In the genomic region with DNA sequence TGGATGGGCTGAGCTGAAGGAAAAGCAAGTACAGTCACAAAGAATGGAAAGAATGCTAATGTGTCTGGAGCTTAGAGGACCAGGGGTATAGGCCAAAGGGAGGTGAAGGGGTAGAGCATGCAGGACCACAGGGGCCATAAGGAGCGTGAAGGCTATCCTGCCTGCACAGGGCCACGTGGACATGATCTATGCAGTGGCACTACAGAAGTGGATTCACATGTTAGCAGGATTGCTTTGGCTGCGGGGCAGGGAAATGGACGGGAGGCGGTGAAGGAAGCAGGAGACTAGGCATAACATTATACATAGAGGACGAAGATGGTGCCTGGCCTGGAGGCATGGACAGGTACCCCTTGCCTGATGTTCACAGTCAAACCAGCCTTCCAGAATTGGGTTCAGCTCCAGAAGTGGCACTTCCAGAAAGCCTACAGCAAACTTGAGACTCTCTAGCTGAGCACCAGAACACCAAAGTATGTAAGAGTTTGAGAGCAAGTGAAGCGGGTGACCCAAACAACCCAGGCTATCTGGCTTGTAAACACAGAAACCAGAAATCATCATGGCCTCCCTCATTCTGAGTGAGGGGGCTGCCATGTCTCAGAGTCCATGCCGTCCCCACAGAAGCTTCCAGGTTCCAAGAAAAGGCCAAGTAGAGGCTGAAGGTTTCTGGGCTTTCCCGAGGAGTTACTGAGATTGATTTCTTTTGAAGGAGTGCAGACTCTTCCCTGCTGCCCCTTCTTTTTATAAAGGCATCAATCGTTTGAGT, we compare ENCODE assay signal across 21 cellular contexts.
DNase-seq lines count a peak whose midpoint lies in the region; ATAC-seq, FAIRE-seq and TF ChIP-seq lines count a peak whose summit lies in the region.
"Had no signal": no experiment of that assay in that cellular context is flagged by ENCODE, and none has a peak within 500 bp of the region (broad histone marks: within the 10 kb centered on the region; RNA-seq: fewer than 3 reads in every experiment).

No MANE protein-coding gene starts in this region.

- BruUV-seq in HepG2 (replicated peaks; lab: Mats Ljungman, UMichigan): no TSS peak

- no peaks in the 10 kb centered on the region for H4K20me1 ChIP-seq in HepG2 (ENCODE audit: insufficient read depth, low read length)
- H4K20me1 ChIP-seq in astrocyte (ENCODE audit: insufficient read depth, low read length): no peaks in the 10 kb centered on the region

- H3K4me3 Mint-ChIP-seq in astrocyte (ENCODE audit: unreplicated experiment): no peak overlapping the region
- H3K4me3 Mint-ChIP-seq in type B pancreatic cell: no peak overlapping the region
- no peak overlapping the region for H3K4me3 Mint-ChIP-seq in T-helper 17 cell

- H3K27ac ChIP-seq in HepG2 (ENCODE audit: extremely low read length, insufficient read depth, low read length): no peak overlapping the region
- H3K27ac ChIP-seq in right lobe of liver: no peak overlapping the region
- H3K27ac ChIP-seq in astrocyte (ENCODE audit: low read depth, low read length): no peak overlapping the region
- H3K27ac ChIP-seq in lower lobe of right lung: peak overlapping the region; percentile 4
- H3K27ac ChIP-seq: Peyer's patch, SJCRH30 had no signal

- no peak for TF ChIP-seq POLR2A in HepG2 (IDR thresholded peaks at IDR 0.05; ENCODE audit: insufficient read depth in 1 of 2, low read depth in 2 of 2, low read length in 2 of 2)
- TF ChIP-seq POLR2A in right lobe of liver (IDR thresholded peaks at IDR 0.05): no peak

- POLR2A ChIA-PET in HepG2 (lab: Yijun Ruan, JAX): no interaction called here

- CTCF ChIA-PET in HepG2 (lab: Yijun Ruan, JAX; ENCODE audit: low intra/inter-chr PET ratio, low total read pairs): no interaction called here

- no peak overlapping the region for H3K4me2 ChIP-seq in HepG2 (ENCODE audit: low read depth, low read length)
- H3K4me2 ChIP-seq in astrocyte (ENCODE audit: low read length): no peak overlapping the region

- in situ Hi-C loops in HepG2 (cut with HindIII; ENCODE audit: extremely low pct_ligation_motif_present, low pct_unique_long_range_greater_than_20kb): no loop called here

- no peak for TF ChIP-seq RAD21 in HepG2 (CRISPR knock-in tag; IDR thresholded peaks at IDR 0.05)

- 55% methylated on average over 8 of the region's 10 CpGs for WGBS in HepG2 (ENCODE audit: low lambda C conversion rate)
- WGBS in right lobe of liver (ENCODE audit: insufficient coverage, low coverage, low lambda C conversion rate, missing lambda C conversion rate): 91% methylated on average over 8 of the region's 10 CpGs

- no peaks in the 10 kb centered on the region for H3K4me1 Mint-ChIP-seq in astrocyte (ENCODE audit: low read depth, unreplicated experiment)
- peaks cover 27% of the 10 kb centered on the region for H3K4me1 Mint-ChIP-seq in type B pancreatic cell (ENCODE audit: unreplicated experiment)
- peaks cover 15% of the 10 kb centered on the region for H3K4me1 Mint-ChIP-seq in T-helper 17 cell

- no peak for TF ChIP-seq CTCF in HepG2 (CRISPR knock-in tag; IDR thresholded peaks at IDR 0.05)
- TF ChIP-seq CTCF in right lobe of liver (IDR thresholded peaks at IDR 0.05): no peak
- no peak for TF ChIP-seq CTCF in astrocyte (IDR thresholded peaks at IDR 0.05; ENCODE audit: insufficient read depth, low read depth, low read length)
- TF ChIP-seq CTCF in lower lobe of right lung (IDR thresholded peaks at IDR 0.05): no peak
- no peak for TF ChIP-seq CTCF in type B pancreatic cell (conservative IDR thresholded peaks at IDR 0.05)

- no peak overlapping the region for H3K9ac ChIP-seq in HepG2 (ENCODE audit: insufficient read depth, low read depth, low read length)
- H3K9ac ChIP-seq in astrocyte (ENCODE audit: low read length): no peak overlapping the region

- H3K27me3 ChIP-seq in HepG2 (ENCODE audit: control insufficient read depth in 1 of 2, insufficient read depth in 2 of 2, low read length in 2 of 2) (peaks cover 0 to 3% of the 10 kb centered on the region in 2 experiments; a peak in 1 of 5 replicates), right lobe of liver (no peaks in the 10 kb centered on the region), astrocyte (ENCODE audit: insufficient read depth, low read length) (no peaks in the 10 kb centered on the region), lower lobe of right lung (ENCODE audit: low read depth) (no peaks in the 10 kb centered on the region)
- H3K27me3 ChIP-seq: Peyer's patch, SJCRH30 had no signal

- H3K9me3 Mint-ChIP-seq in astrocyte (ENCODE audit: unreplicated experiment) (peaks cover 5% of the 10 kb centered on the region), type B pancreatic cell (no peaks in the 10 kb centered on the region)

- H3K79me2 ChIP-seq in HepG2 (ENCODE audit: insufficient read depth, low read length): no peaks in the 10 kb centered on the region
- H3K79me2 ChIP-seq in astrocyte (ENCODE audit: insufficient read depth, low read length): no peaks in the 10 kb centered on the region

- no peaks in the 10 kb centered on the region for H3K36me3 Mint-ChIP-seq in astrocyte (ENCODE audit: low read depth, unreplicated experiment)
- no peaks in the 10 kb centered on the region for H3K36me3 Mint-ChIP-seq in type B pancreatic cell
- no peaks in the 10 kb centered on the region for H3K36me3 Mint-ChIP-seq in T-helper 17 cell (ENCODE audit: low read depth)

- H3K27me3 Mint-ChIP-seq in astrocyte (ENCODE audit: low read depth, unreplicated experiment): peaks cover 2% of the 10 kb centered on the region
- H3K27me3 Mint-ChIP-seq in type B pancreatic cell: no peaks in the 10 kb centered on the region
- no peaks in the 10 kb centered on the region for H3K27me3 Mint-ChIP-seq in T-helper 17 cell

- TF ChIP-seq EP300 in HepG2 (IDR thresholded peaks at IDR 0.05; ENCODE audit: low read depth in 2 of 2, low read length in 2 of 2): no peak
- no peak for TF ChIP-seq EP300 in HepG2 (CRISPR knock-in tag; IDR thresholded peaks at IDR 0.05; ENCODE audit: borderline replicate concordance)

- H3K4me3 ChIP-seq in HepG2 (replicated peaks in 1 of 3; ENCODE audit: insufficient read depth in 1 of 3, low read depth in 2 of 3, low read length in 3 of 3): no peak overlapping the region
- no peak overlapping the region for H3K4me3 ChIP-seq in right lobe of liver
- no peak overlapping the region for H3K4me3 ChIP-seq in astrocyte (ENCODE audit: insufficient read depth, low read depth, low read length)
- H3K4me3 ChIP-seq in lower lobe of right lung: no peak overlapping the region
- H3K4me3 ChIP-seq: HAP-1, Peyer's patch, SJCRH30 had no signal

- DNase-seq in HepG2 (ENCODE audit: low spot score) (no peak), right lobe of liver (no peak), astrocyte (ENCODE audit: low read depth) (no peak), lower lobe of right lung (no peak), type B pancreatic cell (ENCODE audit: extremely low spot score, unreplicated experiment) (no peak), T-helper 17 cell (no peak), NCI-H1930 (lab: John Stamatoyannopoulos, UW) (no peak)
- DNase-seq: 8988T, NCI-H1105, NCI-H146, NCI-H2081, NCI-H345, NCI-H82, Peyer's patch, SJCRH30 had no signal

- no peak for ATAC-seq in HepG2
- ATAC-seq in right lobe of liver: no peak
- ATAC-seq in lower lobe of right lung: no peak
- no peak for ATAC-seq in T-helper 17 cell
- no peak for ATAC-seq in GM19328 (IDR thresholded peaks at IDR 0.05; ENCODE audit: unreplicated experiment)

- intact Hi-C loops in HepG2 (cut with micrococcal nuclease; ENCODE audit: unreplicated experiment): no loop called here
- intact Hi-C loops in right lobe of liver (cut with DNase I): no loop called here
- intact Hi-C loops in lower lobe of right lung (cut with DNase I): no loop called here

- H3K4me1 ChIP-seq in HepG2 (ENCODE audit: insufficient read depth, low read length): peaks cover 14% of the 10 kb centered on the region
- no peaks in the 10 kb centered on the region for H3K4me1 ChIP-seq in right lobe of liver
- no peaks in the 10 kb centered on the region for H3K4me1 ChIP-seq in astrocyte (ENCODE audit: insufficient read depth, low read length)
- peaks cover 14% of the 10 kb centered on the region for H3K4me1 ChIP-seq in lower lobe of right lung
- H3K4me1 ChIP-seq: HAP-1 had no signal

- H2AFZ ChIP-seq in HepG2 (ENCODE audit: low read length) (no peak overlapping the region), astrocyte (ENCODE audit: low read depth, low read length) (peak overlapping the region; percentile 26)

- FAIRE-seq in HepG2 (lab: Jason Lieb, UNC) (no peak), astrocyte (lab: Jason Lieb, UNC) (no peak)
- FAIRE-seq: D721Med, GM12891, GM18507, GM19239 had no signal

- H3K27ac Mint-ChIP-seq in astrocyte (ENCODE audit: unreplicated experiment) (no peak overlapping the region), type B pancreatic cell (peak overlapping the region; percentile 34), T-helper 17 cell (no peak overlapping the region)

- H3K9me3 ChIP-seq in HepG2 (ENCODE audit: low read length): peaks cover 10% of the 10 kb centered on the region
- no peaks in the 10 kb centered on the region for H3K9me3 ChIP-seq in right lobe of liver
- H3K9me3 ChIP-seq in astrocyte (ENCODE audit: insufficient read depth, low read depth, low read length): no peaks in the 10 kb centered on the region
- peaks cover 14% of the 10 kb centered on the region for H3K9me3 ChIP-seq in lower lobe of right lung
- no peaks in the 10 kb centered on the region for H3K9me3 ChIP-seq in T-helper 17 cell (ENCODE audit: control insufficient read depth, low read length, poor library complexity, severe bottlenecking)
- H3K9me3 ChIP-seq: HAP-1 had no signal

- no peaks in the 10 kb centered on the region for H3K36me3 ChIP-seq in HepG2 (replicated peaks in 1 of 2; ENCODE audit: control insufficient read depth in 1 of 2, insufficient read depth in 2 of 2, low read length in 2 of 2)
- H3K36me3 ChIP-seq in right lobe of liver: no peaks in the 10 kb centered on the region
- no peaks in the 10 kb centered on the region for H3K36me3 ChIP-seq in astrocyte (ENCODE audit: insufficient read depth, low read length)
- no peaks in the 10 kb centered on the region for H3K36me3 ChIP-seq in lower lobe of right lung
- H3K36me3 ChIP-seq: HAP-1, Peyer's patch, SJCRH30 had no signal

TF ChIP-seq in HepG2, 621 proteins besides CTCF, POLR2A, EP300 and RAD21 (continues in another document):
- peak; percentile 57 for TF ChIP-seq MNT (IDR thresholded peaks at IDR 0.05)
